In the genomic region with DNA sequence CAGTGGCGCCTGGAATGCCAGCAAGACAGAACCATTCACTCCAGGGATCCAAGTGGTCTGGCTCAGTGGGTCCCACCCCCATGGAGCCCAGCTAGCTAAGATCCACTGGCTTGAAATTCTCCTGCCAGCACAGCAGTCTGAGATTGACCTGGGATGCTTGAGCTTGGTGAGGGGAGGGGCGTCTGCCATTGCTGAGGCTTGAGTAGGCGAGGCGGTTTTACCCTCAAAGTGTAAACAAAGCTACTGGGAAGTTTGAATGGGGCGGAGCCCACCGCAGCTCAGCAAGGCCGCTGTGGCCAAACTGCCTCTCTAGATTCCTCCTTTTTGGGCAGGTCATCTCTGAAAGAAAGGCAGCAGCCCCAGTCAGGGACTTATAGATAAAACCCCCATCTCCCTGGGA, we compare ENCODE assay signal across 1 cellular context.
TF ChIP-seq lines count a peak whose summit lies in the region.

No MANE protein-coding gene starts in this region.

TF ChIP-seq in GM23338, 12 proteins besides CTCF, POLR2A, EP300 and RAD21 (continued from another document):
- TF ChIP-seq, protein P1, sequence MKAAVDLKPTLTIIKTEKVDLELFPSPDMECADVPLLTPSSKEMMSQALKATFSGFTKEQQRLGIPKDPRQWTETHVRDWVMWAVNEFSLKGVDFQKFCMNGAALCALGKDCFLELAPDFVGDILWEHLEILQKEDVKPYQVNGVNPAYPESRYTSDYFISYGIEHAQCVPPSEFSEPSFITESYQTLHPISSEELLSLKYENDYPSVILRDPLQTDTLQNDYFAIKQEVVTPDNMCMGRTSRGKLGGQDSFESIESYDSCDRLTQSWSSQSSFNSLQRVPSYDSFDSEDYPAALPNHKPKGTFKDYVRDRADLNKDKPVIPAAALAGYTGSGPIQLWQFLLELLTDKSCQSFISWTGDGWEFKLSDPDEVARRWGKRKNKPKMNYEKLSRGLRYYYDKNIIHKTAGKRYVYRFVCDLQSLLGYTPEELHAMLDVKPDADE (IDR thresholded peaks at IDR 0.05) = no peak
- no peak for TF ChIP-seq STAT1 (IDR thresholded peaks at IDR 0.05; ENCODE audit: unreplicated experiment)
